26 cellular contexts compared by ENCODE assay signal in genomic region chr3:189745622-189746021, GRCh38.
"Had no signal": no experiment of that assay in that cellular context is flagged by ENCODE, and none has a peak within 500 bp of the region (broad histone marks: within the 10 kb centered on the region; RNA-seq: fewer than 3 reads in every experiment).

No MANE protein-coding gene starts in this region.

- H3K4me3 ChIP-seq: left lung, lower lobe of right lung, pancreas, prostate gland, smooth muscle cell, tibial nerve, uterus had no signal

- DNase-seq: immature natural killer cell; kidney; left colon; left lung; lower lobe of right lung; mammary epithelial cell; mesenchymal stem cell; naive thymus-derived CD8-positive, alpha-beta T cell; nucleus accumbens; pancreas; posterior cingulate gyrus; retina; right cardiac atrium; stimulated activated CD4-positive, alpha-beta T cell treated with anti-CD3 and anti-CD28 coated beads, Interleukin-1b, Interleukin-23, amount 100 ng/mL, for 48 hours; stimulated activated CD4-positive, alpha-beta T cell treated with anti-CD3 and anti-CD28 coated beads, Interleukin-2, amount 100 ng/mL, for 48 hours; stimulated activated CD4-positive, alpha-beta T cell treated with anti-CD3 and anti-CD28 coated beads, Interleukin-4, amount 100 ng/mL, for 4 hours; stimulated activated CD8-positive, alpha-beta memory T cell treated with anti-CD3 and anti-CD28 coated beads, Interleukin-4, amount 100 ng/mL, for 48 hours; stimulated activated naive CD4-positive, alpha-beta T cell treated with Interleukin-2 at 50 U/mL for 16 hours; stimulated activated naive CD8-positive, alpha-beta T cell treated with anti-CD3 and anti-CD28 coated beads, Interleukin-15, amount 100 ng/mL, for 72 hours; substantia nigra; uterus had no signal

- H3K4me1 ChIP-seq: left lung, lower lobe of right lung, pancreas, prostate gland, tibial nerve, uterus had no signal

- H3K36me3 ChIP-seq: left lung, lower lobe of right lung, pancreas, prostate gland, uterus had no signal

- H3K9me3 ChIP-seq: pancreas, prostate gland, uterus had no signal

- H3K4me2 ChIP-seq: smooth muscle cell had no signal

- ATAC-seq: left colon; left lung; lower lobe of right lung; naive thymus-derived CD8-positive, alpha-beta T cell; pancreas; right cardiac atrium; stimulated activated memory B cell treated with anti-CD40 and anti-IgM and Interleukin-4, amounts not matched to agents 10 μg/mL and 1 μg/mL and 100 μg/mL, for 72 hours; stimulated activated naive CD8-positive, alpha-beta T cell treated with anti-CD3 and anti-CD28 coated beads, Interleukin-15, amount 100 ng/mL, for 72 hours had no signal

- H3K27ac ChIP-seq: left lung, lower lobe of right lung, pancreas, prostate gland, tibial nerve, uterus had no signal

- H3K27me3 ChIP-seq: left lung, pancreas, tibial nerve, uterus had no signal

- FAIRE-seq: islet of Langerhans, pancreas had no signal
